In the genomic region with DNA sequence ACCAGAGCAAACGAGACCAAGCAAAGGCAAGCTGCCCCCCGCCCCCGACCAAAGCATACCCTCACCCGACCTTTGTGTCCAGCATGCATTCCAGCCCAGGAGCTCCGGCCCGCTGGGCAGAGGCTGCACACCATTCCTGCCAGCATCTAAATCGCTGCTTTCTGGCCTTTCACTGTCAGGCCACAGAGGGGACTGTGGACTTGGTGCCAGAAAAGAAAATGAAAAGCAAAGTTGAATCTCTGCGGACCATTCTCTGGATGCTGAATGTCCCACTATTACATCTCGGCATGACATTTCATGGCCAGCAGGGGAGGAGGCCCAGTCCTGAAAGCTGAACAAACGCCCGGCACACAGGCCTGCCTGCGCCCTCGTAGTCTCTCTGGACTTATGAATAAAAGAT, we compare ENCODE assay signal across 1 cellular context.
TF ChIP-seq lines count a peak whose summit lies in the region.

No MANE protein-coding gene starts in this region.

TF ChIP-seq in GM23338, 12 proteins besides CTCF, POLR2A, EP300 and RAD21 (continued from another document):
- TF ChIP-seq ZNF114 (CRISPR knock-in tag; IDR thresholded peaks at IDR 0.05) (no peak), ZNF331 (CRISPR knock-in tag; IDR thresholded peaks at IDR 0.05; ENCODE audit: low read depth) (no peak), STAT1 (IDR thresholded peaks at IDR 0.05; ENCODE audit: unreplicated experiment) (no peak), EZH2 (IDR thresholded peaks at IDR 0.05; ENCODE audit: low read depth, unreplicated experiment) (no peak), EZH2phosphoT487 (IDR thresholded peaks at IDR 0.05; ENCODE audit: unreplicated experiment) (no peak)
- TF ChIP-seq, protein P1, sequence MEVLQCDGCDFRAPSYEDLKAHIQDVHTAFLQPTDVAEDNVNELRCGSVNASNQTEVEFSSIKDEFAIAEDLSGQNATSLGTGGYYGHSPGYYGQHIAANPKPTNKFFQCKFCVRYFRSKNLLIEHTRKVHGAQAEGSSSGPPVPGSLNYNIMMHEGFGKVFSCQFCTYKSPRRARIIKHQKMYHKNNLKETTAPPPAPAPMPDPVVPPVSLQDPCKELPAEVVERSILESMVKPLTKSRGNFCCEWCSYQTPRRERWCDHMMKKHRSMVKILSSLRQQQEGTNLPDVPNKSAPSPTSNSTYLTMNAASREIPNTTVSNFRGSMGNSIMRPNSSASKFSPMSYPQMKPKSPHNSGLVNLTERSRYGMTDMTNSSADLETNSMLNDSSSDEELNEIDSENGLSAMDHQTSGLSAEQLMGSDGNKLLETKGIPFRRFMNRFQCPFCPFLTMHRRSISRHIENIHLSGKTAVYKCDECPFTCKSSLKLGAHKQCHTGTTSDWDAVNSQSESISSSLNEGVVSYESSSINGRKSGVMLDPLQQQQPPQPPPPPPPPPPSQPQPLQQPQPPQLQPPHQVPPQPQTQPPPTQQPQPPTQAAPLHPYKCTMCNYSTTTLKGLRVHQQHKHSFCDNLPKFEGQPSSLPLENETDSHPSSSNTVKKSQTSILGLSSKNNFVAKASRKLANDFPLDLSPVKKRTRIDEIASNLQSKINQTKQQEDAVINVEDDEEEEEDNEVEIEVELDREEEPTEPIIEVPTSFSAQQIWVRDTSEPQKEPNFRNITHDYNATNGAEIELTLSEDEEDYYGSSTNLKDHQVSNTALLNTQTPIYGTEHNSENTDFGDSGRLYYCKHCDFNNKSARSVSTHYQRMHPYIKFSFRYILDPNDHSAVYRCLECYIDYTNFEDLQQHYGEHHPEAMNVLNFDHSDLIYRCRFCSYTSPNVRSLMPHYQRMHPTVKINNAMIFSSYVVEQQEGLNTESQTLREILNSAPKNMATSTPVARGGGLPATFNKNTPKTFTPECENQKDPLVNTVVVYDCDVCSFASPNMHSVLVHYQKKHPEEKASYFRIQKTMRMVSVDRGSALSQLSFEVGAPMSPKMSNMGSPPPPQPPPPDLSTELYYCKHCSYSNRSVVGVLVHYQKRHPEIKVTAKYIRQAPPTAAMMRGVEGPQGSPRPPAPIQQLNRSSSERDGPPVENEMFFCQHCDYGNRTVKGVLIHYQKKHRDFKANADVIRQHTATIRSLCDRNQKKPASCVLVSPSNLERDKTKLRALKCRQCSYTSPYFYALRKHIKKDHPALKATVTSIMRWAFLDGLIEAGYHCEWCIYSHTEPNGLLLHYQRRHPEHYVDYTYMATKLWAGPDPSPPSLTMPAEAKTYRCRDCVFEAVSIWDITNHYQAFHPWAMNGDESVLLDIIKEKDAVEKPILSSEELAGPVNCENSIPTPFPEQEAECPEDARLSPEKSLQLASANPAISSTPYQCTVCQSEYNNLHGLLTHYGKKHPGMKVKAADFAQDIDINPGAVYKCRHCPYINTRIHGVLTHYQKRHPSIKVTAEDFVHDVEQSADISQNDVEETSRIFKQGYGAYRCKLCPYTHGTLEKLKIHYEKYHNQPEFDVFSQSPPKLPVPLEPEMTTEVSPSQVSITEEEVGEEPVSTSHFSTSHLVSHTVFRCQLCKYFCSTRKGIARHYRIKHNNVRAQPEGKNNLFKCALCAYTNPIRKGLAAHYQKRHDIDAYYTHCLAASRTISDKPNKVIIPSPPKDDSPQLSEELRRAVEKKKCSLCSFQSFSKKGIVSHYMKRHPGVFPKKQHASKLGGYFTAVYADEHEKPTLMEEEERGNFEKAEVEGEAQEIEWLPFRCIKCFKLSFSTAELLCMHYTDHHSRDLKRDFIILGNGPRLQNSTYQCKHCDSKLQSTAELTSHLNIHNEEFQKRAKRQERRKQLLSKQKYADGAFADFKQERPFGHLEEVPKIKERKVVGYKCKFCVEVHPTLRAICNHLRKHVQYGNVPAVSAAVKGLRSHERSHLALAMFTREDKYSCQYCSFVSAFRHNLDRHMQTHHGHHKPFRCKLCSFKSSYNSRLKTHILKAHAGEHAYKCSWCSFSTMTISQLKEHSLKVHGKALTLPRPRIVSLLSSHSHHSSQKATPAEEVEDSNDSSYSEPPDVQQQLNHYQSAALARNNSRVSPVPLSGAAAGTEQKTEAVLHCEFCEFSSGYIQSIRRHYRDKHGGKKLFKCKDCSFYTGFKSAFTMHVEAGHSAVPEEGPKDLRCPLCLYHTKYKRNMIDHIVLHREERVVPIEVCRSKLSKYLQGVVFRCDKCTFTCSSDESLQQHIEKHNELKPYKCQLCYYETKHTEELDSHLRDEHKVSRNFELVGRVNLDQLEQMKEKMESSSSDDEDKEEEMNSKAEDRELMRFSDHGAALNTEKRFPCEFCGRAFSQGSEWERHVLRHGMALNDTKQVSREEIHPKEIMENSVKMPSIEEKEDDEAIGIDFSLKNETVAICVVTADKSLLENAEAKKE (CRISPR knock-in tag; IDR thresholded peaks at IDR 0.05), result no peak
